ENCODE assay signal across 8 cellular contexts in the genomic region with DNA sequence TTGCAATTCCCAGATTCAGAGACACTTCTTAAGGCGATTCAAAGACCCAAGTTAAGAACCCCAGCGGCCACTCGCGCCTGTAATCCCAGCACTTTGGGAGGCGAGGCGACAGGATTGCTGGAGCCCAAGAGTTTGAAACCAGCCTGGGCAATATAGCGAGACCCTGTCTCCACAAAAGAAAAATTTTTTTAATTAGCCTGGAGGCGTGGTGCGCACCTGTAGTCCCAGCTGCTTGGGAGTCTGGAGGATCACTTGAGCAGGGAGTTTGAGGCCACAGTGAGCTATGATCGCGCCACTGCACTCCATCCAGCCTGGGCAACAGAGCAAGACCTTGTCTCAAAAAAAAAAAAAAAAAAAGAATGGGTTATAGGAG. TPM values are rescaled to one million over a fixed set of nuclear protein-coding genes. Genes with fewer than 3 reads are reported as not detected.
A peak's percentile ranks its signal among the peaks of the same experiment; 100 is the strongest.
DNase-seq lines count a peak whose midpoint lies in the region; ATAC-seq and TF ChIP-seq lines count a peak whose summit lies in the region.

No MANE protein-coding gene starts in this region.

- H3K27ac ChIP-seq in HEK293 (ENCODE audit: extremely low read depth, low read depth, low read length) = peak overlapping the region; percentile 91; the same call in 1 of the 2 replicates
- H3K27ac ChIP-seq in iPS-20b (ENCODE audit: low read length) = peak overlapping the region; percentile 63
- peak overlapping the region; percentile 55 for H3K27ac ChIP-seq in substantia nigra (ENCODE audit: low read depth, low read length, poor library complexity, severe bottlenecking)

- H3K4me1 ChIP-seq in HEK293 (ENCODE audit: control insufficient read depth, insufficient read depth, low read length) (no peaks in the 10 kb centered on the region), iPS-20b (ENCODE audit: insufficient read depth, low read length) (no peaks in the 10 kb centered on the region)

- H3K9me3 ChIP-seq in HEK293 (ENCODE audit: control insufficient read depth, insufficient read depth, low read depth, low read length) (no peaks in the 10 kb centered on the region), iPS-20b (ENCODE audit: insufficient read depth, low read depth, low read length) (no peaks in the 10 kb centered on the region)

- H3K27ac Mint-ChIP-seq in activated naive CD4-positive, alpha-beta T cell treated with anti-CD3 and anti-CD28 coated beads, Interleukin-2, amount 50 U/mL, for 72 hours = peak overlapping the region; percentile 95 to 96

- CTCF ChIA-PET in BJ (lab: Yijun Ruan, JAX) = interaction anchor here (1.1 to 2.3 kb wide), 2 partner anchors 14 to 165 kb away, joined by 3 to 7 read pairs; a partner anchor contains a TSS
- CTCF ChIA-PET in HEK293 (lab: Yijun Ruan, JAX) = interaction anchor here (1.0 kb wide), 2 partner anchors 15 to 163 kb away, joined by 3 to 5 read pairs; no protein-coding TSS in a partner anchor

- ATAC-seq in activated naive CD4-positive, alpha-beta T cell treated with anti-CD3 and anti-CD28 coated beads, Interleukin-2, amount 50 U/mL, for 72 hours = peak; percentile 1 to 4

- H3K4me3 ChIP-seq in BJ (ENCODE audit: low read depth, low read length) = peak overlapping the region; percentile 90
- H3K4me3 ChIP-seq in HEK293 (ENCODE audit: low read depth, low read length) = peak overlapping the region; percentile 88
- peak overlapping the region; percentile 94 for H3K4me3 ChIP-seq in iPS-20b (ENCODE audit: low read length)

- H3K36me3 ChIP-seq in BJ (ENCODE audit: control insufficient read depth, insufficient read depth, low read length) = no peaks in the 10 kb centered on the region
- H3K36me3 ChIP-seq in HEK293 (ENCODE audit: control insufficient read depth in 2 of 2, insufficient read depth in 1 of 2, low read length in 2 of 2) = peaks cover 3 to 8% of the 10 kb centered on the region in 2 experiments; a peak in 2 of 3 replicates
- H3K36me3 ChIP-seq in iPS-20b (ENCODE audit: insufficient read depth, low read depth, low read length) = peaks cover 11% of the 10 kb centered on the region

- DNase-seq in BJ (ENCODE audit: low read depth) = no peak
- DNase-seq in activated naive CD4-positive, alpha-beta T cell treated with anti-CD3 and anti-CD28 coated beads, Interleukin-2, amount 50 U/mL, for 72 hours (ENCODE audit: low spot score in 2 of 2) = no peak
- DNase-seq in substantia nigra (lab: John Stamatoyannopoulos, UW) = no peak
- DNase-seq in erythroblast (lab: John Stamatoyannopoulos, UW) = no peak
- no peak for DNase-seq in head of caudate nucleus
- DNase-seq in ureter (ENCODE audit: low spot score) = no peak

- H3K27me3 ChIP-seq in BJ (ENCODE audit: control insufficient read depth, insufficient read depth, low read length) (no peaks in the 10 kb centered on the region), iPS-20b (ENCODE audit: insufficient read depth, low read length) (no peaks in the 10 kb centered on the region)

- intact Hi-C loops in head of caudate nucleus (cut with DNase I) = no loop called here

- H3K9ac ChIP-seq in iPS-20b (ENCODE audit: low read depth, low read length) = peak overlapping the region; percentile 92

- peaks cover 8 to 13% of the 10 kb centered on the region in 2 donors for H3K36me3 Mint-ChIP-seq in activated naive CD4-positive, alpha-beta T cell treated with anti-CD3 and anti-CD28 coated beads, Interleukin-2, amount 50 U/mL, for 72 hours

- no peaks in the 10 kb centered on the region for H3K9me3 Mint-ChIP-seq in activated naive CD4-positive, alpha-beta T cell treated with anti-CD3 and anti-CD28 coated beads, Interleukin-2, amount 50 U/mL, for 72 hours

- TF ChIP-seq CTCF in BJ (IDR thresholded peaks at IDR 0.05; ENCODE audit: insufficient read depth, low read depth, low read length) (no peak), HEK293 (tag by site-specific recombination; IDR thresholded peaks at IDR 0.05) (no peak; the same call in 1 of the 2 replicates)

- no peak for TF ChIP-seq POLR2A in erythroblast (IDR thresholded peaks at IDR 0.05; ENCODE audit: low read length)

- POLR2A ChIA-PET in BJ (lab: Charles Lee) = no interaction called here
- POLR2A ChIA-PET in HEK293 (lab: Yijun Ruan, JAX) = interaction anchor here (0.7 to 1.9 kb wide), 4 partner anchors 9 to 170 kb away, joined by 3 to 15 read pairs (median 6); a partner anchor contains a TSS

TF ChIP-seq in HEK293, 187 proteins besides CTCF, POLR2A, EP300 and RAD21 (continues in another document):
- TF ChIP-seq ZNF830 (tag by site-specific recombination; IDR thresholded peaks at IDR 0.05; ENCODE audit: low read depth) (no peak), ZSCAN16 (tag by site-specific recombination; IDR thresholded peaks at IDR 0.05) (no peak), ZBTB1 (tag by site-specific recombination; IDR thresholded peaks at IDR 0.05) (no peak), IKZF3 (tag by site-specific recombination; IDR thresholded peaks at IDR 0.05) (no peak), HOXC10 (CRISPR knock-in tag; IDR thresholded peaks at IDR 0.05) (no peak), ZNF354C (tag by site-specific recombination; IDR thresholded peaks at IDR 0.05; ENCODE audit: borderline replicate concordance, low read depth) (no peak), ZNF121 (tag by site-specific recombination; IDR thresholded peaks at IDR 0.05) (peak; percentile 97), REPIN1 (tag by site-specific recombination; IDR thresholded peaks at IDR 0.05; ENCODE audit: low read depth) (no peak), ZNF571 (tag by site-specific recombination; IDR thresholded peaks at IDR 0.05) (no peak), ZNF214 (tag by site-specific recombination; IDR thresholded peaks at IDR 0.05; ENCODE audit: borderline replicate concordance) (no peak), ZNF529 (tag by site-specific recombination; IDR thresholded peaks at IDR 0.05; ENCODE audit: insufficient replicate concordance) (no peak), ZNF555 (tag by site-specific recombination; conservative IDR thresholded peaks at IDR 0.05) (no peak), ZNF335 (tag by site-specific recombination; conservative IDR thresholded peaks at IDR 0.05) (peak; percentile 49; the same call in 1 of the 2 replicates), ZNF37A (tag by site-specific recombination; IDR thresholded peaks at IDR 0.05) (no peak)
- TF ChIP-seq, protein P1, sequence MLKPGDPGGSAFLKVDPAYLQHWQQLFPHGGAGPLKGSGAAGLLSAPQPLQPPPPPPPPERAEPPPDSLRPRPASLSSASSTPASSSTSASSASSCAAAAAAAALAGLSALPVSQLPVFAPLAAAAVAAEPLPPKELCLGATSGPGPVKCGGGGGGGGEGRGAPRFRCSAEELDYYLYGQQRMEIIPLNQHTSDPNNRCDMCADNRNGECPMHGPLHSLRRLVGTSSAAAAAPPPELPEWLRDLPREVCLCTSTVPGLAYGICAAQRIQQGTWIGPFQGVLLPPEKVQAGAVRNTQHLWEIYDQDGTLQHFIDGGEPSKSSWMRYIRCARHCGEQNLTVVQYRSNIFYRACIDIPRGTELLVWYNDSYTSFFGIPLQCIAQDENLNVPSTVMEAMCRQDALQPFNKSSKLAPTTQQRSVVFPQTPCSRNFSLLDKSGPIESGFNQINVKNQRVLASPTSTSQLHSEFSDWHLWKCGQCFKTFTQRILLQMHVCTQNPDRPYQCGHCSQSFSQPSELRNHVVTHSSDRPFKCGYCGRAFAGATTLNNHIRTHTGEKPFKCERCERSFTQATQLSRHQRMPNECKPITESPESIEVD (tag by site-specific recombination; IDR thresholded peaks at IDR 0.05) = no peak
- TF ChIP-seq, protein P2, sequence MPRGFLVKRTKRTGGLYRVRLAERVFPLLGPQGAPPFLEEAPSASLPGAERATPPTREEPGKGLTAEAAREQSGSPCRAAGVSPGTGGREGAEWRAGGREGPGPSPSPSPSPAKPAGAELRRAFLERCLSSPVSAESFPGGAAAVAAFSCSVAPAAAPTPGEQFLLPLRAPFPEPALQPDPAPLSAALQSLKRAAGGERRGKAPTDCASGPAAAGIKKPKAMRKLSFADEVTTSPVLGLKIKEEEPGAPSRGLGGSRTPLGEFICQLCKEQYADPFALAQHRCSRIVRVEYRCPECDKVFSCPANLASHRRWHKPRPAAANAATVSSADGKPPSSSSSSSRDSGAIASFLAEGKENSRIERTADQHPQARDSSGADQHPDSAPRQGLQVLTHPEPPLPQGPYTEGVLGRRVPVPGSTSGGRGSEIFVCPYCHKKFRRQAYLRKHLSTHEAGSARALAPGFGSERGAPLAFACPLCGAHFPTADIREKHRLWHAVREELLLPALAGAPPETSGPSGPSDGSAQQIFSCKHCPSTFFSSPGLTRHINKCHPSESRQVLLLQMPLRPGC (tag by site-specific recombination; IDR thresholded peaks at IDR 0.05) = no peak

RNA-seq across cellular contexts. Expression of a gene that starts 0.6 kb away (rescaled TPM):
- polyA plus RNA-seq in BJ (2011; rRNA removed) = 20.3 and 28.2 TPM in 2 replicates
- 32.8 and 44.6 TPM in 2 replicates for polyA minus RNA-seq in BJ (2011; rRNA and poly(A)+ RNA removed)
- total RNA-seq in activated naive CD4-positive, alpha-beta T cell treated with anti-CD3 and anti-CD28 coated beads, Interleukin-2, amount 50 U/mL, for 72 hours = 100 to 1,000 TPM in 1 of 2 donors, 10 to 100 TPM in 1; 70.2 to 136 TPM
- 69.2 TPM for total RNA-seq in ureter

RNA-seq across cellular contexts. Expression of a gene that starts 13.8 kb away (rescaled TPM):
- polyA plus RNA-seq in BJ (2011; rRNA removed) = 0.07 and 0.11 TPM in 2 replicates
- polyA minus RNA-seq in BJ (2011; rRNA and poly(A)+ RNA removed) = 0.05 and 0.15 TPM in 2 replicates
- total RNA-seq in activated naive CD4-positive, alpha-beta T cell treated with anti-CD3 and anti-CD28 coated beads, Interleukin-2, amount 50 U/mL, for 72 hours = 1 to 10 TPM; 1.0 to 1.1 TPM
- total RNA-seq in ureter = 33.5 TPM

Comparison
In these comparisons a context has a peak if more than half of its experiments do, and no peak if none do; other contexts are left out.
1. RNA of a gene that starts 13.8 kb away (total RNA-seq): 33.5 TPM in ureter (single experiment); 1.0 to 1.1 TPM in activated naive CD4-positive, alpha-beta T cell treated with anti-CD3 and anti-CD28 coated beads, Interleukin-2, amount 50 U/mL, for 72 hours; every median in the first group is over 10 times any median in the second.
2. Peak in every context shown above with its lines, with median percentiles within 50 percentile points of each other: H3K4me3 ChIP-seq and H3K27ac ChIP-seq.